In the genomic region with DNA sequence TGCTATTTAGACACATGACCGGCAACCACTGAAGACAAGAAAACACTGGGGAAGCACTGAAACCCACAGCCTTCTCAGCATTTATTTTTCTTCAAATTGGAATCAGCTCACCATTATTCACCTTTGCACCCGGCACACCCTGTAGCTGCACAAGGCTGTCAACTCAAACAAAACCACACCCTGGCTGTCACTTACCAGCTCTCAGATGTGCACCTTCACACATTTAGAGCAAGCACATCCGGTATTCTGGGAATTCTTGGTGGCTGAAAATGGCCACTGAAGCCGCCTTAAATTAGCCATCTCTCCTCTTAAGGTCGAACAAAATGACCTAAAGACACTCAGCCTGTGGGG, we compare ENCODE assay signal across 8 cellular contexts.
DNase-seq lines count a peak whose midpoint lies in the region; ATAC-seq and TF ChIP-seq lines count a peak whose summit lies in the region.

No MANE protein-coding gene starts in this region.

- H3K4me3 ChIP-seq in AG09309 (ENCODE audit: control insufficient read depth, low read depth, low read length) (peak overlapping the region; percentile 37), iPS-15b (ENCODE audit: low read depth, low read length) (peak overlapping the region; percentile 28)

- H3K4me1 ChIP-seq in iPS-15b (ENCODE audit: control insufficient read depth, insufficient read depth, low read length): peaks cover 6% of the 10 kb centered on the region

- no peaks in the 10 kb centered on the region for H3K36me3 ChIP-seq in iPS-15b (ENCODE audit: control insufficient read depth, insufficient read depth, low read length)

- peaks cover 39% of the 10 kb centered on the region for H3K27me3 ChIP-seq in iPS-15b (ENCODE audit: control insufficient read depth, insufficient read depth, low read length)

- H3K9ac ChIP-seq in iPS-15b (ENCODE audit: low read depth, low read length): no peak overlapping the region

- ATAC-seq in GM19351 (IDR thresholded peaks at IDR 0.05; ENCODE audit: unreplicated experiment): peak; percentile 30
- peak; percentile 13 for ATAC-seq in HG03520 (IDR thresholded peaks at IDR 0.05; ENCODE audit: unreplicated experiment)

- no peaks in the 10 kb centered on the region for H3K9me3 ChIP-seq in iPS-15b (ENCODE audit: control insufficient read depth, insufficient read depth, low read length)

- DNase-seq in AG09309 (ENCODE audit: low read depth): no peak
- peak; percentile 51 for DNase-seq in activated T-helper 1 cell treated with Interleukin-2 at 50 U/mL for 16 hours (ENCODE audit: low read depth)
- peak; percentile 42 to 47 for DNase-seq in stimulated activated CD8-positive, alpha-beta memory T cell treated with anti-CD3 and anti-CD28 coated beads, Interleukin-2, amount 100 ng/mL, for 1 hour (ENCODE audit: low read depth in 2 of 2)
- no peak for DNase-seq in kidney glomerular epithelial cell (lab: John Stamatoyannopoulos, UW)
- DNase-seq in NCI-H1694 treated with DMSO at 0.1 percent for 48 hours (lab: John Stamatoyannopoulos, UW): no peak

- no peak for TF ChIP-seq CTCF in AG09309 (IDR thresholded peaks at IDR 0.05; ENCODE audit: control insufficient read depth, insufficient read depth, low read depth, low read length, missing control alignments)

Comparison
In these comparisons a context has a peak if more than half of its experiments do, and no peak if none do; other contexts are left out.
1. DNase-seq: peak in activated T-helper 1 cell treated with Interleukin-2 at 50 U/mL for 16 hours (single experiment) and stimulated activated CD8-positive, alpha-beta memory T cell treated with anti-CD3 and anti-CD28 coated beads, Interleukin-2, amount 100 ng/mL, for 1 hour (2 of 2); none in AG09309 (single experiment), kidney glomerular epithelial cell (single experiment) and NCI-H1694 treated with DMSO at 0.1 percent for 48 hours (single experiment).